ENCODE assay signal across 23 cellular contexts in the genomic region with DNA sequence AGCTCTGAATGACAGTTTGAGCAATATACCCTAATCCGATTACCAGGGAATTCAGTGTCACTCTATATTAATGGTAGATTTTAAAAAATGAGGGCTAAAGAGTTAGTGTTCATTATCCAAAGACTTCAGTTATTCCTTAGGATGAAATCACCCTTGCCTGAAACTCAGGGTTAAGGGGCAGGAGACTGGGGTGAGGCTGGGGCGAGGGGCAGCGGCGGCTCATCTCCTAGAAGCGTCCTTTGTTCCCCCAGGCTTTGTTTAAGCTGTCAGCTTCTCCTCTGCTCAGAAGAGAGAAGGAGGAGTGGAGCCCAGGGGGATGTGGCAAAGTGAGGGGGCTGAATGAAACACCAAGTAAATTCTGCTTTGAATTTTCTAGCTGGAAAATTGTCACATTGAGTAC.
"Had no signal": no experiment of that assay in that cellular context is flagged by ENCODE, and none has a peak within 500 bp of the region (broad histone marks: within the 10 kb centered on the region; RNA-seq: fewer than 3 reads in every experiment).

No MANE protein-coding gene starts in this region.

- H3K27me3 ChIP-seq: cardiac muscle cell had no signal

- H3K36me3 Mint-ChIP-seq: activated CD8-positive, alpha-beta memory T cell treated with anti-CD3 and anti-CD28 coated beads, Interleukin-2, amount 10 ng/mL, durations not matched to agents 7 days and 5 days had no signal

- H3K4me1 Mint-ChIP-seq: activated CD4-positive, alpha-beta T cell treated with anti-CD3 and anti-CD28 coated beads for 36 hours; activated CD8-positive, alpha-beta memory T cell treated with anti-CD3 and anti-CD28 coated beads, Interleukin-2, amount 10 ng/mL, durations not matched to agents 7 days and 5 days; activated naive CD8-positive, alpha-beta T cell treated with anti-CD3 and anti-CD28 coated beads, Interleukin-2, amount 50 U/mL, for 24 hours had no signal

- H3K27ac Mint-ChIP-seq: activated CD4-positive, alpha-beta T cell treated with anti-CD3 and anti-CD28 coated beads for 36 hours; activated CD8-positive, alpha-beta memory T cell treated with anti-CD3 and anti-CD28 coated beads, Interleukin-2, amount 10 ng/mL, durations not matched to agents 7 days and 5 days; activated naive CD4-positive, alpha-beta T cell treated with anti-CD3 and anti-CD28 coated beads, Interleukin-2, amount 50 U/mL, for 72 hours; activated naive CD8-positive, alpha-beta T cell treated with anti-CD3 and anti-CD28 coated beads, Interleukin-2, amount 50 U/mL, for 24 hours; activated T-cell treated with anti-CD3 and anti-CD28 coated beads, Interleukin-2, amount 50 U/mL, for 24 hours; activated T-helper 1 cell treated with anti-CD3 and anti-CD28 coated beads, Interleukin-12 subunit alpha, Interleukin-12 subunit beta, Interleukin-2, Interleukin-4 antibody, amounts not matched to agents 30 ng/mL and 10 ng/mL and 1 ng/mL, durations not matched to agents 14 hours and 24 hours and 36 hours had no signal

- H3K36me3 ChIP-seq: cardiac muscle cell had no signal

- ATAC-seq: activated CD4-positive, alpha-beta T cell treated with anti-CD3 and anti-CD28 coated beads for 36 hours; activated CD8-positive, alpha-beta memory T cell treated with anti-CD3 and anti-CD28 coated beads, Interleukin-2, amount 10 ng/mL, durations not matched to agents 7 days and 5 days; activated naive CD4-positive, alpha-beta T cell treated with anti-CD3 and anti-CD28 coated beads, Interleukin-2, amount 50 U/mL, for 72 hours; activated naive CD8-positive, alpha-beta T cell treated with anti-CD3 and anti-CD28 coated beads, Interleukin-2, amount 50 U/mL, for 24 hours had no signal

- H3K4me3 ChIP-seq: cardiac muscle cell had no signal

- DNase-seq: activated CD4-positive, alpha-beta T cell treated with anti-CD3 and anti-CD28 coated beads for 36 hours; activated CD4-positive, alpha-beta T cell treated with anti-CD3 and anti-CD28 coated beads, Interleukin-2, amount 50 U/mL, for 48 hours; activated CD8-positive, alpha-beta memory T cell treated with anti-CD3 and anti-CD28 coated beads, Interleukin-2, amount 10 ng/mL, durations not matched to agents 7 days and 5 days; activated effector memory CD4-positive, alpha-beta T cell treated with Interleukin-2 at 50 U/mL for 16 hours; activated naive CD4-positive, alpha-beta T cell treated with Interleukin-2 at 50 U/mL for 16 hours; activated naive CD8-positive, alpha-beta T cell treated with anti-CD3 and anti-CD28 coated beads, Interleukin-2, amount 50 U/mL, for 24 hours; activated T-cell treated with anti-CD3 and anti-CD28 coated beads, Interleukin-2, amount 50 U/mL, for 24 hours; amygdala; KG1; NCI-H1048; NCI-H146; NCI-H187 treated with DMSO at 0.1 percent for 48 hours; NCI-H2081 treated with DMSO at 0.1 percent for 48 hours; NCI-H446; NCI-H524; NCI-H748 treated with DMSO at 0.1 percent for 48 hours; SIG-M5; T-helper 2 cell; T1000 had no signal

- H3K4me3 Mint-ChIP-seq: activated CD4-positive, alpha-beta T cell treated with anti-CD3 and anti-CD28 coated beads for 36 hours; activated CD8-positive, alpha-beta memory T cell treated with anti-CD3 and anti-CD28 coated beads, Interleukin-2, amount 10 ng/mL, durations not matched to agents 7 days and 5 days; activated naive CD8-positive, alpha-beta T cell treated with anti-CD3 and anti-CD28 coated beads, Interleukin-2, amount 50 U/mL, for 24 hours; activated T-cell treated with anti-CD3 and anti-CD28 coated beads, Interleukin-2, amount 50 U/mL, for 24 hours; activated T-helper 1 cell treated with anti-CD3 and anti-CD28 coated beads, Interleukin-12 subunit alpha, Interleukin-12 subunit beta, Interleukin-2, Interleukin-4 antibody, amounts not matched to agents 30 ng/mL and 10 ng/mL and 1 ng/mL, durations not matched to agents 14 hours and 24 hours and 36 hours had no signal

- H3K27ac ChIP-seq: cardiac muscle cell had no signal

- H3K27me3 Mint-ChIP-seq: activated CD8-positive, alpha-beta memory T cell treated with anti-CD3 and anti-CD28 coated beads, Interleukin-2, amount 10 ng/mL, durations not matched to agents 7 days and 5 days; brain had no signal
